ENCODE assay signal across 19 cellular contexts in genomic region chr6:156390621-156391378, GRCh38.
A peak's percentile ranks its signal among the peaks of the same experiment; 100 is the strongest.
DNase-seq lines count a peak whose midpoint lies in the region; ATAC-seq, FAIRE-seq and TF ChIP-seq lines count a peak whose summit lies in the region.
"Had no signal": no experiment of that assay in that cellular context is flagged by ENCODE, and none has a peak within 500 bp of the region (broad histone marks: within the 10 kb centered on the region; RNA-seq: fewer than 3 reads in every experiment).

No MANE protein-coding gene starts in this region.

- TF ChIP-seq RAD21 in neural cell (conservative IDR thresholded peaks at IDR 0.05) = peak; percentile 14

- peak overlapping the region; percentile 10 for H3K4me3 Mint-ChIP-seq in activated T-helper 17 cell treated with anti-CD3 and anti-CD28 coated beads, Interleukin-2, amount 50 U/mL, for 72 hours
- H3K4me3 Mint-ChIP-seq: activated CD4-positive, alpha-beta memory T cell treated with anti-CD3 and anti-CD28 coated beads for 36 hours had no signal

- H3K36me3 Mint-ChIP-seq in activated T-helper 17 cell treated with anti-CD3 and anti-CD28 coated beads, Interleukin-2, amount 50 U/mL, for 72 hours (ENCODE audit: low read depth) = no peaks in the 10 kb centered on the region
- H3K36me3 Mint-ChIP-seq: activated CD4-positive, alpha-beta memory T cell treated with anti-CD3 and anti-CD28 coated beads for 36 hours had no signal

- H3K9ac ChIP-seq in DND-41 (ENCODE audit: low read depth, low read length) = no peak overlapping the region
- H3K9ac ChIP-seq in neural cell (ENCODE audit: low read length) = no peak overlapping the region

- no peak for TF ChIP-seq EP300 in neural cell (conservative IDR thresholded peaks at IDR 0.05; ENCODE audit: poor library complexity, severe bottlenecking)

- DNase-seq in DND-41 (no peak), urothelium cell line (ENCODE audit: low spot score) (no peak), right lobe of liver (no peak)
- peak; percentile 21 for DNase-seq in Jurkat, Clone E6-1 (ENCODE audit: low read depth, low spot score)
- DNase-seq: activated CD4-positive, alpha-beta memory T cell treated with anti-CD3 and anti-CD28 coated beads for 36 hours; activated naive CD4-positive, alpha-beta T cell treated with Interleukin-2 at 50 U/mL for 16 hours; activated T-cell treated with anti-CD3 and anti-CD28 coated beads for 4 hours; Caco-2; HCEC 1CT; NCI-H1694; NCI-H2227 treated with DMSO at 0.1 percent for 48 hours; Right ventricle myocardium superior; stimulated activated CD4-positive, alpha-beta T cell treated with anti-CD3 and anti-CD28 coated beads, Interleukin-15, amount 100 ng/mL, for 24 hours had no signal

- H3K4me2 ChIP-seq in DND-41 (ENCODE audit: insufficient read depth, low read length) (no peak overlapping the region), neural cell (ENCODE audit: low read length) (no peak overlapping the region)

- H2AFZ ChIP-seq in DND-41 (ENCODE audit: low read depth, low read length) = no peak overlapping the region
- H2AFZ ChIP-seq in neural cell (ENCODE audit: low read depth, low read length) = no peak overlapping the region

- H3K27ac Mint-ChIP-seq in activated T-helper 17 cell treated with anti-CD3 and anti-CD28 coated beads, Interleukin-2, amount 50 U/mL, for 72 hours = no peak overlapping the region
- H3K27ac Mint-ChIP-seq: activated CD4-positive, alpha-beta memory T cell treated with anti-CD3 and anti-CD28 coated beads for 36 hours had no signal

- H3F3A ChIP-seq in neural cell (ENCODE audit: insufficient read depth, low read length, poor library complexity, severe bottlenecking) = no peaks in the 10 kb centered on the region

- no peak overlapping the region for H3K4me3 ChIP-seq in DND-41 (ENCODE audit: low read depth in 1 of 2, low read length in 2 of 2)
- no peak overlapping the region for H3K4me3 ChIP-seq in Jurkat, Clone E6-1 (ENCODE audit: low read length)
- no peak overlapping the region for H3K4me3 ChIP-seq in neural cell (ENCODE audit: low read length)
- no peak overlapping the region for H3K4me3 ChIP-seq in right lobe of liver
- H3K4me3 ChIP-seq: ascending aorta had no signal

- no peak for FAIRE-seq in urothelium cell line (lab: Jason Lieb, UNC)
- FAIRE-seq: GM19239 had no signal

- intact Hi-C loops in right lobe of liver (cut with DNase I) = no loop called here

- H3K9me3 Mint-ChIP-seq in activated T-helper 17 cell treated with anti-CD3 and anti-CD28 coated beads, Interleukin-2, amount 50 U/mL, for 72 hours = no peaks in the 10 kb centered on the region
- H3K9me3 Mint-ChIP-seq: activated CD4-positive, alpha-beta memory T cell treated with anti-CD3 and anti-CD28 coated beads for 36 hours had no signal

- H3K9me3 ChIP-seq in DND-41 (ENCODE audit: insufficient read depth, low read length, severe bottlenecking) = no peaks in the 10 kb centered on the region
- H3K9me3 ChIP-seq in neural cell (ENCODE audit: low read length) = no peaks in the 10 kb centered on the region
- H3K9me3 ChIP-seq in right lobe of liver = no peaks in the 10 kb centered on the region
- H3K9me3 ChIP-seq: ascending aorta, Caco-2 had no signal

- H3K36me3 ChIP-seq in DND-41 (ENCODE audit: insufficient read depth, low read length) (no peaks in the 10 kb centered on the region), neural cell (ENCODE audit: insufficient read depth, low read length) (no peaks in the 10 kb centered on the region), right lobe of liver (no peaks in the 10 kb centered on the region)
- H3K36me3 ChIP-seq: ascending aorta had no signal

- peaks cover 26% of the 10 kb centered on the region for H3K4me1 Mint-ChIP-seq in activated T-helper 17 cell treated with anti-CD3 and anti-CD28 coated beads, Interleukin-2, amount 50 U/mL, for 72 hours

- TF ChIP-seq CTCF in DND-41 (IDR thresholded peaks at IDR 0.05; ENCODE audit: borderline replicate concordance, extremely low read depth, low read length, poor library complexity, severe bottlenecking) (no peak), neural cell (IDR thresholded peaks at IDR 0.05; ENCODE audit: poor library complexity, severe bottlenecking) (no peak), right lobe of liver (IDR thresholded peaks at IDR 0.05) (no peak)

- no peaks in the 10 kb centered on the region for H3K79me2 ChIP-seq in DND-41 (ENCODE audit: insufficient read depth, low read length)
- H3K79me2 ChIP-seq in neural cell (replicated peaks; ENCODE audit: insufficient read depth, low read length) = no peaks in the 10 kb centered on the region

- WGBS in right lobe of liver (ENCODE audit: insufficient coverage, low coverage, low lambda C conversion rate, missing lambda C conversion rate) = 64% methylated on average over 13 of the region's 14 CpGs

- TF ChIP-seq POLR2A in right lobe of liver (IDR thresholded peaks at IDR 0.05) = no peak

- peak; percentile 24; the same call in 1 of the 3 replicates for ATAC-seq in DND-41 (ENCODE audit: insufficient read depth, low read depth)
- ATAC-seq in activated T-helper 17 cell treated with anti-CD3 and anti-CD28 coated beads, Interleukin-2, amount 50 U/mL, for 72 hours (replicated peaks) = no peak
- no peak for ATAC-seq in GM18909 (IDR thresholded peaks at IDR 0.05; ENCODE audit: poor library complexity, unreplicated experiment)
- ATAC-seq in right lobe of liver = no peak

- H4K20me1 ChIP-seq in DND-41 (ENCODE audit: insufficient read depth, low read length) = no peaks in the 10 kb centered on the region
- H4K20me1 ChIP-seq in neural cell (ENCODE audit: insufficient read depth) = no peaks in the 10 kb centered on the region

- H3K4me1 ChIP-seq in DND-41 (ENCODE audit: insufficient read depth, low read length) (no peaks in the 10 kb centered on the region), right lobe of liver (no peaks in the 10 kb centered on the region)
- H3K4me1 ChIP-seq: ascending aorta, Caco-2 had no signal

- H3K27me3 Mint-ChIP-seq in activated T-helper 17 cell treated with anti-CD3 and anti-CD28 coated beads, Interleukin-2, amount 50 U/mL, for 72 hours = no peaks in the 10 kb centered on the region

- H3K27me3 ChIP-seq in DND-41 (ENCODE audit: insufficient read depth, low read length, poor library complexity) = peaks cover under 1% of the 10 kb centered on the region
- no peaks in the 10 kb centered on the region for H3K27me3 ChIP-seq in neural cell (ENCODE audit: insufficient read depth, low read depth, low read length)
- H3K27me3 ChIP-seq in right lobe of liver = peaks cover 0 to 1% of the 10 kb centered on the region in 2 donors
- H3K27me3 ChIP-seq: ascending aorta had no signal

- H3K27ac ChIP-seq in DND-41 (ENCODE audit: low read length) (no peak overlapping the region), neural cell (ENCODE audit: low read length) (no peak overlapping the region), right lobe of liver (no peak overlapping the region)
- H3K27ac ChIP-seq: ascending aorta, VCaP had no signal

- no peaks in the 10 kb centered on the region for H3K9me2 ChIP-seq in neural cell (ENCODE audit: insufficient read depth, low read length)

TF ChIP-seq in neural cell, 6 proteins besides CTCF, POLR2A, EP300 and RAD21:
- TF ChIP-seq SMC3 (conservative IDR thresholded peaks at IDR 0.05; ENCODE audit: poor library complexity) (no peak), POLR2AphosphoS5 (IDR thresholded peaks at IDR 0.05) (no peak), REST (IDR thresholded peaks at IDR 0.05; ENCODE audit: borderline replicate concordance) (no peak), MXI1 (conservative IDR thresholded peaks at IDR 0.05; ENCODE audit: poor library complexity, severe bottlenecking) (no peak), TAF1 (IDR thresholded peaks at IDR 0.05; ENCODE audit: low read depth) (no peak), EZH2 (IDR thresholded peaks at IDR 0.05; ENCODE audit: borderline replicate concordance, insufficient read depth, low read length, poor library complexity, severe bottlenecking) (no peak)
